In the genomic region with DNA sequence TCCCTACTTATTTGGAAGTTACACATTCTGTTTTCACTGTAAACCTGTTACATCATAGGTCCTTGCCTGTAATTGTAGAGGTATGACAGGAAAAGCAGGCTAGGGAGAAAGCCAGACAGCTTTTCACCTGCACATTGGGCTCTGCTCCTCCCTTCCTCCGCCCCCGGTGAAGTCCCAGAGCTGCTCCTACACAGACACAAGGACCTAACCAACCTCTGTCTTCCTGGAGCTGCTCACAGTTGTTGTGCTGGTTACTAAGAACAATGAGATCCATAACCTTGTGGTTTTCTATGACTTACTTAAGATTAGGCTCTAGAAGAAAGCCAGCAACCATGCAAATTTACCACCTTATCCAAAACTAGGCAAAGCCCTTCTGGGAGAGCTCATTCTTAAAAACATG, we compare ENCODE assay signal across 18 cellular contexts. TPM values are rescaled to one million over a fixed set of nuclear protein-coding genes. Genes with fewer than 3 reads are reported as not detected.
"Had no signal": no experiment of that assay in that cellular context is flagged by ENCODE, and none has a peak within 500 bp of the region (broad histone marks: within the 10 kb centered on the region; RNA-seq: fewer than 3 reads in every experiment).

No MANE protein-coding gene starts in this region.

- H3K27me3 Mint-ChIP-seq: activated naive CD8-positive, alpha-beta T cell treated with anti-CD3 and anti-CD28 coated beads, Interleukin-2, amount 10 ng/mL, durations not matched to agents 7 days and 5 days; central memory CD8-positive, alpha-beta T cell; dendritic cell treated with granulocyte-macrophage colony-stimulating factor and Interleukin-4, amounts not matched to agents 40 ng/mL and 50 ng/mL, for 4 days; stimulated activated naive CD8-positive, alpha-beta T cell treated with anti-CD3 and anti-CD28 coated beads, Interleukin-15, amount 100 ng/mL, for 72 hours; T-helper 17 cell had no signal

- H3K9me3 Mint-ChIP-seq: activated naive CD8-positive, alpha-beta T cell treated with anti-CD3 and anti-CD28 coated beads, Interleukin-2, amount 10 ng/mL, durations not matched to agents 7 days and 5 days; activated T-cell treated with anti-CD3 and anti-CD28 coated beads, Interleukin-2, amount 50 U/mL, for 4 hours; central memory CD8-positive, alpha-beta T cell; dendritic cell treated with granulocyte-macrophage colony-stimulating factor and Interleukin-4, amounts not matched to agents 40 ng/mL and 50 ng/mL, for 4 days; stimulated activated naive CD8-positive, alpha-beta T cell treated with anti-CD3 and anti-CD28 coated beads, Interleukin-15, amount 100 ng/mL, for 72 hours had no signal

- ATAC-seq: activated T-cell treated with anti-CD3 and anti-CD28 coated beads, Interleukin-2, amount 50 U/mL, for 4 hours; gastrocnemius medialis; heart right ventricle; left ventricle myocardium superior; stimulated activated naive CD8-positive, alpha-beta T cell treated with anti-CD3 and anti-CD28 coated beads, Interleukin-15, amount 100 ng/mL, for 72 hours; T-helper 17 cell; upper lobe of right lung had no signal

- H3K27me3 ChIP-seq: ascending aorta, gastrocnemius medialis, heart right ventricle, testis, upper lobe of right lung had no signal

- H3K27ac Mint-ChIP-seq: activated naive CD8-positive, alpha-beta T cell treated with anti-CD3 and anti-CD28 coated beads, Interleukin-2, amount 10 ng/mL, durations not matched to agents 7 days and 5 days; dendritic cell treated with granulocyte-macrophage colony-stimulating factor and Interleukin-4, amounts not matched to agents 40 ng/mL and 50 ng/mL, for 4 days; stimulated activated naive CD8-positive, alpha-beta T cell treated with anti-CD3 and anti-CD28 coated beads, Interleukin-15, amount 100 ng/mL, for 72 hours; T-helper 17 cell had no signal

- H3K4me3 Mint-ChIP-seq: activated naive CD8-positive, alpha-beta T cell treated with anti-CD3 and anti-CD28 coated beads, Interleukin-2, amount 10 ng/mL, durations not matched to agents 7 days and 5 days; activated T-cell treated with anti-CD3 and anti-CD28 coated beads, Interleukin-2, amount 50 U/mL, for 4 hours; central memory CD8-positive, alpha-beta T cell; dendritic cell treated with granulocyte-macrophage colony-stimulating factor and Interleukin-4, amounts not matched to agents 40 ng/mL and 50 ng/mL, for 4 days; stimulated activated naive CD8-positive, alpha-beta T cell treated with anti-CD3 and anti-CD28 coated beads, Interleukin-15, amount 100 ng/mL, for 72 hours; T-helper 17 cell had no signal

- H3K9me3 ChIP-seq: ascending aorta, gastrocnemius medialis, heart right ventricle, testis, upper lobe of right lung had no signal

- H3K4me1 ChIP-seq: ascending aorta, gastrocnemius medialis, heart right ventricle, testis, upper lobe of right lung had no signal

- H3K4me1 Mint-ChIP-seq: activated naive CD8-positive, alpha-beta T cell treated with anti-CD3 and anti-CD28 coated beads, Interleukin-2, amount 10 ng/mL, durations not matched to agents 7 days and 5 days; central memory CD8-positive, alpha-beta T cell; stimulated activated naive CD8-positive, alpha-beta T cell treated with anti-CD3 and anti-CD28 coated beads, Interleukin-15, amount 100 ng/mL, for 72 hours; T-helper 17 cell had no signal

- H3K27ac ChIP-seq: ascending aorta, gastrocnemius medialis, heart right ventricle, testis, upper lobe of right lung had no signal

- H3K4me3 ChIP-seq: ascending aorta, gastrocnemius medialis, heart right ventricle, testis, upper lobe of right lung had no signal

- FAIRE-seq: TTC549 had no signal

- DNase-seq: activated CD4-positive, alpha-beta T cell treated with anti-CD3 and anti-CD28 coated beads, Interleukin-2, amount 50 U/mL, for 48 hours; activated CD4-positive, CD25-positive, alpha-beta regulatory T cell; activated naive CD8-positive, alpha-beta T cell treated with anti-CD3 and anti-CD28 coated beads, Interleukin-2, amount 10 ng/mL, durations not matched to agents 7 days and 5 days; activated T-cell treated with anti-CD3 and anti-CD28 coated beads, Interleukin-2, amount 50 U/mL, for 4 hours; gastrocnemius medialis; heart right ventricle; kidney; left ventricle myocardium superior; mesendoderm; stimulated activated CD4-positive, alpha-beta T cell treated with anti-CD3 and anti-CD28 coated beads, Interleukin-4, amount 100 ng/mL, for 4 hours; stimulated activated naive CD8-positive, alpha-beta T cell treated with anti-CD3 and anti-CD28 coated beads, Interleukin-15, amount 100 ng/mL, for 72 hours; T-helper 17 cell; testis; upper lobe of right lung had no signal

RNA-seq across cellular contexts. Expression of a gene that starts 40.4 kb away (rescaled TPM):
- total RNA-seq: ascending aorta had no signal
